In genomic region chr19:49056101-49056901, GRCh38 we compare ENCODE assay signal across 8 cellular contexts. TPM values are rescaled to one million over a fixed set of nuclear protein-coding genes. Genes with fewer than 3 reads are reported as not detected.
DNase-seq lines count a peak whose midpoint lies in the region; ATAC-seq and TF ChIP-seq lines count a peak whose summit lies in the region.

No MANE protein-coding gene starts in this region.

- TF ChIP-seq EP300 in tibial nerve (IDR thresholded peaks at IDR 0.05), result no peak

- no peaks in the 10 kb centered on the region for H3K9me3 Mint-ChIP-seq in natural killer cell

- H3K27me3 ChIP-seq in fibroblast of lung (ENCODE audit: control insufficient read depth, insufficient read depth, low read length) (no peaks in the 10 kb centered on the region), tibial nerve (peaks cover 0 to 52% of the 10 kb centered on the region in 2 donors)

- no peaks in the 10 kb centered on the region for H3K36me3 ChIP-seq in fibroblast of lung (ENCODE audit: control insufficient read depth, insufficient read depth, low read length)
- H3K36me3 ChIP-seq in tibial nerve, result no peaks in the 10 kb centered on the region

- peak; percentile 56 for DNase-seq in NCI-H510A treated with DMSO at 0.1 percent for 48 hours (lab: John Stamatoyannopoulos, UW)
- no peak for DNase-seq in NCI-H510A (lab: John Stamatoyannopoulos, UW)
- DNase-seq in NCI-H774 (lab: John Stamatoyannopoulos, UW), result peak; percentile 59
- DNase-seq in activated T-cell treated with anti-CD3 and anti-CD28 coated beads, Interleukin-2, amount 50 U/mL, for 48 hours, result peak; percentile 68 to 76
- DNase-seq in fibroblast of lung (ENCODE audit: low read depth in 2 of 2), result peak; percentile 20 to 59
- DNase-seq in natural killer cell, result peak; percentile 48
- peak; percentile 10 to 25 for DNase-seq in tibial nerve (ENCODE audit: low spot score in 2 of 2)

- peaks cover 21 to 24% of the 10 kb centered on the region in 2 donors for H3K4me1 Mint-ChIP-seq in natural killer cell

- peaks cover 2% of the 10 kb centered on the region for H3K4me1 ChIP-seq in fibroblast of lung (ENCODE audit: control insufficient read depth, extremely low read depth, insufficient read depth, low read length)
- H3K4me1 ChIP-seq in tibial nerve, result peaks cover 0 to 27% (median 14%) of the 10 kb centered on the region in 4 donors

- peaks cover 35 to 39% of the 10 kb centered on the region in 2 donors for H3K27me3 Mint-ChIP-seq in natural killer cell (ENCODE audit: low read depth in 2 of 2)

- peak overlapping the region; percentile 87 for H3K4me3 Mint-ChIP-seq in natural killer cell

- WGBS in tibial nerve, 2 donors, result 0 to 1% methylated on average over 18 to 60 of the region's 63 CpGs

- peak overlapping the region in 1 of 2 donors; percentile 59 for H3K27ac Mint-ChIP-seq in natural killer cell

- no peaks in the 10 kb centered on the region for H3K36me3 Mint-ChIP-seq in natural killer cell

- no peaks in the 10 kb centered on the region for H3K9me3 ChIP-seq in fibroblast of lung (ENCODE audit: control insufficient read depth, insufficient read depth, low read depth, low read length)
- H3K9me3 ChIP-seq in tibial nerve, result no peaks in the 10 kb centered on the region

- no peaks in the 10 kb centered on the region for H4K20me1 ChIP-seq in fibroblast of lung (ENCODE audit: control insufficient read depth, extremely low read depth, insufficient read depth, low read length)

- TF ChIP-seq POLR2A in tibial nerve (IDR thresholded peaks at IDR 0.05), result no peak

- ATAC-seq in natural killer cell (peak; percentile 71 to 78 (median 78)), HG03442 (IDR thresholded peaks at IDR 0.05; ENCODE audit: unreplicated experiment) (no peak)

- TF ChIP-seq CTCF in fibroblast of lung (conservative IDR thresholded peaks at IDR 0.05 in 1 of 2, IDR thresholded peaks at IDR 0.05 in 1 of 2; ENCODE audit: low read depth in 1 of 2, low read length in 2 of 2) (peak; percentile 16 to 24), natural killer cell (IDR thresholded peaks at IDR 0.05) (no peak), tibial nerve (IDR thresholded peaks at IDR 0.05) (peak in 4 of 5 experiments; percentile 26 to 35 (median 32))

- no peaks in the 10 kb centered on the region for H3K79me2 ChIP-seq in fibroblast of lung (ENCODE audit: control insufficient read depth, insufficient read depth, low read length)

- peak overlapping the region; percentile 94 for H3K4me2 ChIP-seq in fibroblast of lung (ENCODE audit: extremely low read depth, insufficient read depth, low read length)

- intact Hi-C loops in natural killer cell (cut with micrococcal nuclease), result no loop called here

- peak overlapping the region; percentile 16 for H3K9ac ChIP-seq in fibroblast of lung (ENCODE audit: insufficient read depth, low read length)

- H3K27ac ChIP-seq in fibroblast of lung (ENCODE audit: insufficient read depth, low read length) (peak overlapping the region; percentile 8), tibial nerve (no peak overlapping the region)

- H3K4me3 ChIP-seq in fibroblast of lung (replicated peaks in 1 of 4; ENCODE audit: control extremely low read depth in 1 of 4, insufficient read depth in 1 of 4, low read depth in 3 of 4, low read length in 4 of 4) (peak overlapping the region; percentile 45 to 64 (median 52)), tibial nerve (peak overlapping the region; percentile 35 to 58 (median 51))

- H2AFZ ChIP-seq in fibroblast of lung (ENCODE audit: low read length), result peak overlapping the region; percentile 62

RNA-seq across cellular contexts. Expression of gene CGB7, which starts 1.2 kb away (rescaled TPM):
- total RNA-seq in fibroblast of lung, result under 0.01 TPM in 2 replicates
- 0.07 and 0.12 TPM in 2 replicates for polyA plus RNA-seq in fibroblast of lung
- 0.21 TPM in 1 of 2 replicates, not detected in the other for polyA plus RNA-seq in fibroblast of lung (2012)
- polyA minus RNA-seq in fibroblast of lung (ENCODE audit: low replicate concordance), result not detected in 2 replicates
- not detected for total RNA-seq in natural killer cell
- not detected for total RNA-seq in tibial nerve

RNA-seq across cellular contexts. Expression of gene CGB8, which starts 7.4 kb away (rescaled TPM):
- total RNA-seq in fibroblast of lung (not detected in 2 replicates), natural killer cell (not detected), tibial nerve (not detected)
- polyA plus RNA-seq in fibroblast of lung, result not detected in 2 replicates
- not detected in 2 replicates for polyA plus RNA-seq in fibroblast of lung (2012)
- polyA minus RNA-seq in fibroblast of lung (ENCODE audit: low replicate concordance), result not detected in 2 replicates

RNA-seq across cellular contexts. Expression of gene NTF4, which starts 8.3 kb away (rescaled TPM):
- total RNA-seq in fibroblast of lung (not detected in 2 replicates), natural killer cell (not detected), tibial nerve (not detected)
- not detected in 2 replicates for polyA plus RNA-seq in fibroblast of lung
- polyA plus RNA-seq in fibroblast of lung (2012), result not detected in 2 replicates
- polyA minus RNA-seq in fibroblast of lung (ENCODE audit: low replicate concordance), result not detected in 2 replicates

RNA-seq across cellular contexts. Expression of gene CGB5, which starts 12.7 kb away (rescaled TPM):
- not detected in 2 replicates for total RNA-seq in fibroblast of lung
- polyA plus RNA-seq in fibroblast of lung, result not detected in 2 replicates
- not detected in 2 replicates for polyA plus RNA-seq in fibroblast of lung (2012)
- not detected in 2 replicates for polyA minus RNA-seq in fibroblast of lung (ENCODE audit: low replicate concordance)
- total RNA-seq in natural killer cell, result not detected
- total RNA-seq in tibial nerve, result not detected

RNA-seq across cellular contexts. Expression of gene KCNA7, which starts 16.2 kb away (rescaled TPM):
- total RNA-seq in fibroblast of lung (not detected in 2 replicates), natural killer cell (not detected), tibial nerve (not detected)
- polyA plus RNA-seq in fibroblast of lung, result not detected in 2 replicates
- polyA plus RNA-seq in fibroblast of lung (2012), result not detected in 2 replicates
- not detected in 2 replicates for polyA minus RNA-seq in fibroblast of lung (ENCODE audit: low replicate concordance)
